In the genomic region with DNA sequence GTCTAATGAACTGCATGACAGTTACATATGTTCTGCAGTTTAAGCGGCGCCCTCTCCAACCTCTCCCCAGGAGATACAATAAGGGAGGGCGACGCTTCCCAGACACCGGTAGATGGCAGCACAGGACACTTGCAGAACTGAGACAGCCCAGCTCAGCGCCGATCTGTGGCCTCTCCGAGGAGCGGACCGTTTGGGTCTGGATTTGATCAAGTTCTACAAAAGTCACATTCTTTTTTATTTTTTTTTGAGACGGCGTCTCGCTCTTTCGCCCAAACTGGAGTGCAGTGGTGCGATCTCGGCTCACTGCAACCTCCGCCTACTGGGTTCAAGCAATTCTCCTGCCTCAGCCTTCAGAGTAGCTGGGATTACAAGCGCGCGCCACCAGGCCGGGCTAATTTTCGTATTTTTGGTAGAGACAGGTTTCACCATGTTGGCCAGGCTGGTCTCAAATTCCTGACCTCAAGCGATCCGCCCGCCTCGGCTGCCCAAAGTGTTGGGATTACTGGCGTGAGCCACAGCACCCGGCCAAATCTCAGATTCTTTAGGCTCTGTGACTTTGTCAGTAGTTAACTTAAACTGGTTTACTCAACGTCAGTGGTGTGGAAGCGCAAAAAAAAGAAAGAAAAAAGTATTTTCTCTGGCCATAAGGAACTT, we compare ENCODE assay signal across 8 cellular contexts. TPM values are rescaled to one million over a fixed set of nuclear protein-coding genes. Genes with fewer than 3 reads are reported as not detected.
A peak's percentile ranks its signal among the peaks of the same experiment; 100 is the strongest.
DNase-seq lines count a peak whose midpoint lies in the region; ATAC-seq and TF ChIP-seq lines count a peak whose summit lies in the region.

No MANE protein-coding gene starts in this region.

- H3K27me3 ChIP-seq in WERI-Rb-1 (ENCODE audit: insufficient read depth, low read depth, severe bottlenecking) = no peaks in the 10 kb centered on the region
- no peaks in the 10 kb centered on the region for H3K27me3 ChIP-seq in spleen (replicated peaks in 1 of 7)

- H3K27ac ChIP-seq in WERI-Rb-1 (no peak overlapping the region), spleen (peak overlapping the region; percentile 49 to 96 (median 88))

- peaks cover 28 to 53% (median 45%) of the 10 kb centered on the region in 6 donors for H3K4me1 ChIP-seq in spleen

- TF ChIP-seq CTCF in WERI-Rb-1 (IDR thresholded peaks at IDR 0.05; ENCODE audit: low read depth, low read length) (peak; percentile 87), cardiac fibroblast (IDR thresholded peaks at IDR 0.05; ENCODE audit: low read depth, low read length) (peak; percentile 99), spleen (IDR thresholded peaks at IDR 0.05 in 8 of 11, conservative IDR thresholded peaks at IDR 0.05 in 3 of 11) (peak; percentile 84 to 97 (median 93))

- ATAC-seq in GM18511 (IDR thresholded peaks at IDR 0.05; ENCODE audit: unreplicated experiment) (peak; percentile 56), HG03103 (IDR thresholded peaks at IDR 0.05; ENCODE audit: low read depth, unreplicated experiment) (peak; percentile 34)

- no peaks in the 10 kb centered on the region for H3K9me3 ChIP-seq in WERI-Rb-1 (ENCODE audit: severe bottlenecking)
- no peaks in the 10 kb centered on the region for H3K9me3 ChIP-seq in spleen

- H3K36me3 ChIP-seq in WERI-Rb-1 = no peaks in the 10 kb centered on the region
- no peaks in the 10 kb centered on the region for H3K36me3 ChIP-seq in spleen

- intact Hi-C loops in spleen (cut with DNase I; ENCODE audit: low total_unique reads) = loop anchor here (5.0 kb wide), 2 partner anchors 140 to 360 kb away; no protein-coding TSS in a partner anchor

- H3K4me3 ChIP-seq in WERI-Rb-1 (ENCODE audit: low read depth, low read length) = peak overlapping the region; percentile 70
- peak overlapping the region; percentile 73 to 76 for H3K4me3 ChIP-seq in cardiac fibroblast (replicated peaks in 1 of 2; ENCODE audit: low read depth in 2 of 2, low read length in 2 of 2)
- peak overlapping the region; percentile 56 to 88 (median 65) for H3K4me3 ChIP-seq in spleen

- 21 to 34% (median 29%) methylated on average over 30 of the region's 30 CpGs for WGBS in spleen, 5 donors

- TF ChIP-seq POLR2A in spleen (IDR thresholded peaks at IDR 0.05) = no peak

- DNase-seq in A172 (ENCODE audit: low spot score) (peak; percentile 85), NCI-H2171 treated with DMSO at 0.1 percent for 48 hours (lab: John Stamatoyannopoulos, UW) (peak; percentile 81), WERI-Rb-1 (peak; percentile 90), cardiac fibroblast (ENCODE audit: low read depth in 2 of 2) (peak; percentile 96), inferior parietal cortex (ENCODE audit: extremely low spot score) (peak; percentile 95), spleen (peak; percentile 96)

RNA-seq across cellular contexts. Expression of a gene that starts 1.4 kb away (rescaled TPM):
- total RNA-seq in A172 (2014; rRNA removed; shearing (Covaris generic)) = 20.3 and 26.3 TPM in 2 replicates
- 10 to 100 TPM; 30.9 to 45.0 (median 35.2) TPM for total RNA-seq in spleen
- polyA plus RNA-seq in spleen = 10 to 100 TPM in 2 of 3 donors, 1 to 10 TPM in 1; 8.7 to 24.0 (median 23.3) TPM

RNA-seq across cellular contexts. Expression of a gene that starts 14.1 kb away (rescaled TPM):
- total RNA-seq in A172 (2014; rRNA removed; shearing (Covaris generic)) = 102 and 110 TPM in 2 replicates
- total RNA-seq in spleen = 10 to 100 TPM; 54.2 to 75.5 (median 58.7) TPM
- polyA plus RNA-seq in spleen = 10 to 100 TPM; 56.9 to 80.7 (median 72.0) TPM

RNA-seq across cellular contexts. Expression of a gene that starts 20.6 kb away (rescaled TPM):
- 16.6 and 20.8 TPM in 2 replicates for total RNA-seq in A172 (2014; rRNA removed; shearing (Covaris generic))
- 10 to 100 TPM; 17.5 to 25.0 (median 21.0) TPM for total RNA-seq in spleen
- 10 to 100 TPM; 10.4 to 20.0 (median 19.7) TPM for polyA plus RNA-seq in spleen

RNA-seq across cellular contexts. Expression of a gene that starts 37.3 kb away (rescaled TPM):
- 46.1 and 73.2 TPM in 2 replicates for total RNA-seq in A172 (2014; rRNA removed; shearing (Covaris generic))
- 10 to 100 TPM; 15.8 to 31.6 (median 22.6) TPM for total RNA-seq in spleen
- polyA plus RNA-seq in spleen = 10 to 100 TPM; 20.5 to 37.5 (median 26.3) TPM

RNA-seq across cellular contexts. Expression of a gene that starts 44.6 kb away (rescaled TPM):
- total RNA-seq in A172 (2014; rRNA removed; shearing (Covaris generic)) = 346 and 386 TPM in 2 replicates
- total RNA-seq in spleen = 100 to 1,000 TPM; 163 to 269 (median 194) TPM
- polyA plus RNA-seq in spleen = 10 to 100 TPM; 48.5 to 84.5 (median 67.2) TPM
